9 cellular contexts compared by ENCODE assay signal in genomic region chr6:111423960-111424846, GRCh38. TPM values are rescaled to one million over a fixed set of nuclear protein-coding genes. Genes with fewer than 3 reads are reported as not detected.
DNase-seq lines count a peak whose midpoint lies in the region; ATAC-seq lines count a peak whose summit lies in the region.
"Had no signal": no experiment of that assay in that cellular context is flagged by ENCODE, and none has a peak within 500 bp of the region (broad histone marks: within the 10 kb centered on the region; RNA-seq: fewer than 3 reads in every experiment).

No MANE protein-coding gene starts in this region.

- peak; percentile 59 for ATAC-seq in esophagus mucosa

- DNase-seq in ELF-1 (ENCODE audit: low read depth, low spot score): peak; percentile 47
- DNase-seq in OCI-M1 (lab: John Stamatoyannopoulos, UW): peak; percentile 43
- peak; percentile 87 for DNase-seq in pons (ENCODE audit: low spot score)
- no peak for DNase-seq in activated T-cell treated with anti-CD3 and anti-CD28 coated beads, Interleukin-2, amount 50 U/mL, for 1 hour
- DNase-seq in SIG-M5 treated with dmso at 0.1 percent for 504 hours (lab: John Stamatoyannopoulos, UW; ENCODE audit: unreplicated experiment): no peak
- no peak for DNase-seq in iPS-NIHi11 (ENCODE audit: low spot score)
- no peak for DNase-seq in NCI-H526 treated with DMSO at 0.1 percent for 48 hours (lab: John Stamatoyannopoulos, UW)
- DNase-seq: activated B cell treated with CpG ODN at 0.5 μM for 24 hours had no signal

RNA-seq across cellular contexts. Expression of gene REV3L, which starts 58.8 kb away (rescaled TPM):
- total RNA-seq in esophagus mucosa: 17.7 TPM

Comparison
In these comparisons a context has a peak if more than half of its experiments do, and no peak if none do; other contexts are left out.
1. DNase-seq: peak in ELF-1 (single experiment), OCI-M1 (single experiment) and pons (single experiment); none in activated T-cell treated with anti-CD3 and anti-CD28 coated beads, Interleukin-2, amount 50 U/mL, for 1 hour (single experiment), SIG-M5 treated with dmso at 0.1 percent for 504 hours (single experiment), iPS-NIHi11 (single experiment) and NCI-H526 treated with DMSO at 0.1 percent for 48 hours (single experiment).